In the genomic region with DNA sequence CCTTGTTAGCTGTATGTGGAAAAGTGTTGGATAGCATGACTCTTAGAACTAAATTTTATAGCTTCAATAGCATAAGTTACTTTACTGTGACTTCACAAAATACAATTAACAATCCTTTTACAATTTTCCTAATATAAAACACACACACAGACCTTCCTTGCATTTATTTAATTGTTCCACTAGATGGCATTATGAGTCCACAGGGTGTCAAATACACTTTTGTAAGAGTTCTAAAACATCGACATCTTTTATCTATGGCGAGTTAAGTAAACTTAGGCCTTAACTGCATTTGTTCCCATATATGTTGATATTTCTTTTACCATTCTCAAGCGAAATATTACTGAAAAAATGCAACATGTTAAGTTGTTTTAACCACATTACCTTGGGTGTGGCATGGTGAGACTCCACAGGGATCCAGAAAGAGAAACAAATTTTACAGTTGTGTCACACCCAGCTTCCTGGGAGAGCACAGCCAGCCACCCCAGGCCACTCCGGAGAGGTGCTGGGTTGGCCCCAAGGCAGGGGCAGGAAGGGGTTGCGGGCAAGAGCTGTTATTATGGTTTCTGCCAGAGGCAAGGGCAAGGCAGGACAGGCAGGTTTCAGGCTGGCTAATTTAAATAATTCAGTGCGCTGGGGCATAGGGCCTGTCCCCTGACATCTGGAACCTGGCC, we compare ENCODE assay signal across 8 cellular contexts.
DNase-seq lines count a peak whose midpoint lies in the region; ATAC-seq, FAIRE-seq and TF ChIP-seq lines count a peak whose summit lies in the region.

No MANE protein-coding gene starts in this region.

- H3K4me3 ChIP-seq in GM12878: no peak overlapping the region
- H3K4me3 ChIP-seq in mesenchymal stem cell (ENCODE audit: insufficient read depth in 1 of 2, low read depth in 1 of 2, low read length in 2 of 2): no peak overlapping the region
- no peak overlapping the region for H3K4me3 ChIP-seq in MG63

- no peak for TF ChIP-seq POLR2A in GM12878 (IDR thresholded peaks at IDR 0.05; ENCODE audit: low read depth, low read length)

- no peak overlapping the region for H4K91ac ChIP-seq in mesenchymal stem cell (ENCODE audit: low read length)

- CTCF ChIA-PET in GM12878 (lab: Yijun Ruan, JAX): interaction anchor here (1.1 to 1.6 kb wide), 3 partner anchors 12 to 817 kb away, joined by 3 to 4 read pairs (median 4); no protein-coding TSS in a partner anchor

- H3K27ac ChIP-seq in GM12878 (ENCODE audit: control insufficient read depth, insufficient read depth) (no peak overlapping the region), mesenchymal stem cell (ENCODE audit: low read length, poor library complexity, severe bottlenecking) (no peak overlapping the region)

- H2AK5ac ChIP-seq in mesenchymal stem cell (ENCODE audit: low read length, severe bottlenecking): no peak overlapping the region

- peak; percentile 58 for TF ChIP-seq RAD21 in GM12878 (IDR thresholded peaks at IDR 0.05; ENCODE audit: insufficient read depth, low read depth, low read length)

- no peak for TF ChIP-seq EP300 in GM12878 (IDR thresholded peaks at IDR 0.05; ENCODE audit: borderline replicate concordance in 1 of 2, control insufficient read depth in 1 of 2, low read depth in 2 of 2, low read length in 2 of 2)

- H2BK15ac ChIP-seq in mesenchymal stem cell (ENCODE audit: low read depth, poor library complexity, severe bottlenecking): no peak overlapping the region

- FAIRE-seq in GM12878 (lab: Jason Lieb, UNC): no peak
- FAIRE-seq in HTR-8/SVneo (lab: Jason Lieb, UNC): no peak

- H3K4me1 ChIP-seq in GM12878 (ENCODE audit: control insufficient read depth, insufficient read depth, low read length) (no peaks in the 10 kb centered on the region), mesenchymal stem cell (ENCODE audit: control insufficient read depth, insufficient read depth, low read depth, low read length) (peaks cover 2% of the 10 kb centered on the region)

- RAD21 ChIA-PET in GM12878 (lab: Charles Lee; ENCODE audit: unreplicated experiment): interaction anchor here (1.1 kb wide), 1 partner anchor 818 kb away, joined by 4 read pairs; no protein-coding TSS in a partner anchor

- H3K4me2 ChIP-seq in GM12878 (ENCODE audit: control insufficient read depth, insufficient read depth) (no peak overlapping the region), mesenchymal stem cell (ENCODE audit: low read length, poor library complexity, severe bottlenecking) (no peak overlapping the region)

- no peak overlapping the region for H2BK12ac ChIP-seq in mesenchymal stem cell (ENCODE audit: low read length in 2 of 2)

- WGBS in GM12878 (ENCODE audit: insufficient coverage, insufficient replicate concordance, low lambda C conversion rate, missing lambda C conversion rate): 15% methylated on average over 6 of the region's 6 CpGs
- WGBS in mesenchymal stem cell: 51% methylated on average over 4 of the region's 6 CpGs

- H2AFZ ChIP-seq in GM12878 (ENCODE audit: control insufficient read depth, low read depth, low read length) (no peak overlapping the region), mesenchymal stem cell (ENCODE audit: low read depth, low read length) (no peak overlapping the region)

- no peaks in the 10 kb centered on the region for H4K20me1 ChIP-seq in GM12878 (ENCODE audit: control insufficient read depth, insufficient read depth)

- in situ Hi-C loops in GM12878 (cut with MboI): no loop called here

- no peak overlapping the region for H3K4ac ChIP-seq in mesenchymal stem cell (ENCODE audit: low read depth in 1 of 2, low read length in 2 of 2)

- no TSS peak for BruUV-seq in GM12878 (replicated peaks; lab: Mats Ljungman, UMichigan)

- DNase-seq in NCI-H2171 treated with DMSO at 0.1 percent for 48 hours (lab: John Stamatoyannopoulos, UW): peak; percentile 47
- DNase-seq in NCI-H2171 (lab: John Stamatoyannopoulos, UW): no peak
- peak; percentile 83 for DNase-seq in NCI-H1105 treated with DMSO at 0.1 percent for 48 hours (lab: John Stamatoyannopoulos, UW)
- DNase-seq in GM12878 (ENCODE audit: low read depth, low spot score): no peak
- peak; percentile 39 for DNase-seq in mesenchymal stem cell
- DNase-seq in HTR-8/SVneo (ENCODE audit: insufficient read length, low spot score): no peak
- DNase-seq in iPS-NIHi7 (ENCODE audit: extremely low spot score): no peak
- DNase-seq in MG63: no peak

- H3K23ac ChIP-seq in mesenchymal stem cell (ENCODE audit: low read length in 2 of 2): no peak overlapping the region

- POLR2A ChIA-PET in GM12878 (lab: Charles Lee): no interaction called here

- no peak overlapping the region for H2BK120ac ChIP-seq in mesenchymal stem cell (ENCODE audit: low read depth, low read length)

- peak overlapping the region; percentile 7 for H4K8ac ChIP-seq in mesenchymal stem cell (ENCODE audit: low read length)

- TF ChIP-seq CTCF in GM12878 (IDR thresholded peaks at IDR 0.05 in 2 of 3, conservative IDR thresholded peaks at IDR 0.05 in 1 of 3; ENCODE audit: control insufficient read depth in 2 of 3, extremely low read depth in 1 of 3, insufficient read depth in 1 of 3, low read depth in 3 of 3, low read length in 3 of 3): peak in 2 of 3 experiments; percentile 48 to 51; a peak in 3 of 6 replicates

- intact Hi-C loops in GM12878 (cut with micrococcal nuclease; ENCODE audit: unreplicated experiment): loop anchor here (1.0 kb wide), 1 partner anchor 817 kb away; no protein-coding TSS in a partner anchor

- SMC1A ChIA-PET in GM12878 (lab: Charles Lee; ENCODE audit: uncharacterized antibody, unreplicated experiment): no interaction called here

- no peak overlapping the region for H2BK5ac ChIP-seq in mesenchymal stem cell (ENCODE audit: low read depth, low read length, poor library complexity, severe bottlenecking)

- no peak overlapping the region for H3K14ac ChIP-seq in mesenchymal stem cell (ENCODE audit: low read length in 2 of 2)

- no peaks in the 10 kb centered on the region for H3K79me1 ChIP-seq in mesenchymal stem cell (replicated peaks; ENCODE audit: low read length, poor library complexity, severe bottlenecking)

- H3K36me3 ChIP-seq in GM12878 (ENCODE audit: control insufficient read depth in 2 of 2, insufficient read depth in 2 of 2, low read length in 1 of 2): no peaks in the 10 kb centered on the region
- H3K36me3 ChIP-seq in mesenchymal stem cell (ENCODE audit: control insufficient read depth in 1 of 2, insufficient read depth in 2 of 2, low read depth in 1 of 2, low read length in 2 of 2): no peaks in the 10 kb centered on the region
- H3K36me3 ChIP-seq in MG63: no peaks in the 10 kb centered on the region

- H3K18ac ChIP-seq in mesenchymal stem cell (ENCODE audit: low read depth in 1 of 2, low read length in 2 of 2): no peak overlapping the region

- peak; percentile 56; the same call in 2 of the 3 replicates for ATAC-seq in GM12878

- H3K79me2 ChIP-seq in GM12878 (ENCODE audit: control insufficient read depth, insufficient read depth, low read length): no peaks in the 10 kb centered on the region

- H3K27me3 ChIP-seq in GM12878 (replicated peaks in 1 of 2; ENCODE audit: control insufficient read depth in 2 of 2, insufficient read depth in 2 of 2, low read length in 1 of 2) (no peaks in the 10 kb centered on the region; a peak in 1 of 4 replicates), mesenchymal stem cell (ENCODE audit: control insufficient read depth in 1 of 2, insufficient read depth in 1 of 2, low read length in 2 of 2) (no peaks in the 10 kb centered on the region), MG63 (no peaks in the 10 kb centered on the region)

- H3K9ac ChIP-seq in GM12878 (ENCODE audit: control insufficient read depth, insufficient read depth, low read length): no peak overlapping the region
- no peak overlapping the region for H3K9ac ChIP-seq in mesenchymal stem cell (ENCODE audit: low read length)

- H3K9me3 ChIP-seq in GM12878 (replicated peaks; ENCODE audit: control insufficient read depth, insufficient read depth, low read length) (no peaks in the 10 kb centered on the region), mesenchymal stem cell (ENCODE audit: control insufficient read depth, low read length) (no peaks in the 10 kb centered on the region), MG63 (no peaks in the 10 kb centered on the region)

TF ChIP-seq in GM12878, 131 proteins besides CTCF, POLR2A, EP300 and RAD21:
- TF ChIP-seq, protein P1, sequence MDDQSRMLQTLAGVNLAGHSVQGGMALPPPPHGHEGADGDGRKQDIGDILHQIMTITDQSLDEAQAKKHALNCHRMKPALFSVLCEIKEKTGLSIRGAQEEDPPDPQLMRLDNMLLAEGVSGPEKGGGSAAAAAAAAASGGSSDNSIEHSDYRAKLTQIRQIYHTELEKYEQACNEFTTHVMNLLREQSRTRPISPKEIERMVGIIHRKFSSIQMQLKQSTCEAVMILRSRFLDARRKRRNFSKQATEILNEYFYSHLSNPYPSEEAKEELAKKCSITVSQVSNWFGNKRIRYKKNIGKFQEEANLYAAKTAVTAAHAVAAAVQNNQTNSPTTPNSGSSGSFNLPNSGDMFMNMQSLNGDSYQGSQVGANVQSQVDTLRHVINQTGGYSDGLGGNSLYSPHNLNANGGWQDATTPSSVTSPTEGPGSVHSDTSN (IDR thresholded peaks at IDR 0.05; ENCODE audit: insufficient replicate concordance, low read depth, low read length): no peak
- TF ChIP-seq FOXK2 (IDR thresholded peaks at IDR 0.05): no peak
- TF ChIP-seq YBX1 (IDR thresholded peaks at IDR 0.05): no peak
- no peak for TF ChIP-seq NR2C2 (IDR thresholded peaks at IDR 0.05; ENCODE audit: borderline replicate concordance, control insufficient read depth, insufficient read length, low read depth)
- no peak for TF ChIP-seq CBFB (IDR thresholded peaks at IDR 0.05; ENCODE audit: low read depth)

Comparison
In these comparisons a context has a peak if more than half of its experiments do, and no peak if none do; other contexts are left out.
1. DNase-seq: peak in NCI-H2171 treated with DMSO at 0.1 percent for 48 hours (single experiment), NCI-H1105 treated with DMSO at 0.1 percent for 48 hours (single experiment) and mesenchymal stem cell (single experiment); none in NCI-H2171 (single experiment), GM12878 (single experiment), HTR-8/SVneo (single experiment), iPS-NIHi7 (single experiment) and MG63 (single experiment).